8 cellular contexts compared by ENCODE assay signal in genomic region chr1:144560717-144561246, GRCh38. TPM values are rescaled to one million over a fixed set of nuclear protein-coding genes. Genes with fewer than 3 reads are reported as not detected.
A peak's percentile ranks its signal among the peaks of the same experiment; 100 is the strongest.
DNase-seq lines count a peak whose midpoint lies in the region; ATAC-seq and TF ChIP-seq lines count a peak whose summit lies in the region.
"Not testable (repeated sequence)": the region's sequence is repeated elsewhere in the genome, so short reads cannot be mapped to it uniquely, and the experiment has no call there.

No MANE protein-coding gene starts in this region.

- not testable (repeated sequence) for TF ChIP-seq CTCF in GM10266 (IDR thresholded peaks at IDR 0.05; ENCODE audit: control insufficient read depth, insufficient read depth, low read depth, missing control alignments); WERI-Rb-1 (IDR thresholded peaks at IDR 0.05; ENCODE audit: low read depth, low read length); astrocyte of the cerebellum (IDR thresholded peaks at IDR 0.05; ENCODE audit: low read depth, low read length, missing control alignments); left ventricle myocardium inferior (IDR thresholded peaks at IDR 0.05; ENCODE audit: borderline replicate concordance); psoas muscle (IDR thresholded peaks at IDR 0.05)

- peak; percentile 4 for DNase-seq in GM10266 (ENCODE audit: extremely low spot score)
- peak; percentile 25 for DNase-seq in NCI-H1694 (lab: John Stamatoyannopoulos, UW)
- peak; percentile 98 for DNase-seq in WERI-Rb-1
- DNase-seq in astrocyte of the cerebellum (ENCODE audit: low read depth); left ventricle myocardium inferior: not testable (repeated sequence)
- DNase-seq in psoas muscle = peak; percentile 44 to 71

- H3K27me3 ChIP-seq in WERI-Rb-1 (ENCODE audit: insufficient read depth, low read depth, severe bottlenecking); psoas muscle (ENCODE audit: insufficient read depth in 3 of 3, low read length in 2 of 3); thymus (ENCODE audit: control insufficient read depth, insufficient read depth): not testable (repeated sequence)
- H3K27me3 ChIP-seq in left ventricle myocardium inferior (ENCODE audit: low read depth) = peaks cover 22% of the 10 kb centered on the region

- 1 to 2% (median 1%) methylated on average over 15 to 21 of the region's 34 CpGs for WGBS in psoas muscle, 3 donors
- WGBS in thymus = 3% methylated on average over 18 of the region's 34 CpGs

- H3K27ac ChIP-seq in WERI-Rb-1 (peak overlapping the region; percentile 99), left ventricle myocardium inferior (replicated peaks) (peak overlapping the region; percentile 66), psoas muscle (peak overlapping the region; percentile 75), thymus (ENCODE audit: low read depth) (peak overlapping the region; percentile 60)

- ATAC-seq in HG02610 (IDR thresholded peaks at IDR 0.05; ENCODE audit: unreplicated experiment) (peak; percentile 58), psoas muscle (peak; percentile 87 to 93 (median 90))

- not testable (repeated sequence) for H3K9me3 ChIP-seq in WERI-Rb-1 (ENCODE audit: severe bottlenecking); left ventricle myocardium inferior (replicated peaks); psoas muscle; thymus (ENCODE audit: control insufficient read depth)

- not testable (repeated sequence) for H3K36me3 ChIP-seq in WERI-Rb-1; left ventricle myocardium inferior; psoas muscle (ENCODE audit: insufficient read depth in 1 of 2, low read depth in 1 of 2); thymus (ENCODE audit: control insufficient read depth, insufficient read depth)

- in situ Hi-C loops in astrocyte of the cerebellum (cut with HindIII; ENCODE audit: low sequenced_read_pairs) = not testable (repeated sequence)

- intact Hi-C loops in left ventricle myocardium inferior (cut with micrococcal nuclease); psoas muscle (cut with DNase I): not testable (repeated sequence)

- not testable (repeated sequence) for H3K4me1 ChIP-seq in left ventricle myocardium inferior; psoas muscle; thymus (ENCODE audit: control insufficient read depth, insufficient read depth, low read length)

- H3K4me3 ChIP-seq in WERI-Rb-1 (ENCODE audit: low read depth, low read length) (peak overlapping the region; percentile 50), astrocyte of the cerebellum (ENCODE audit: low read depth, low read length) (peak overlapping the region; percentile 21), left ventricle myocardium inferior (peak overlapping the region; percentile 53), psoas muscle (peak overlapping the region; percentile 48)
- not testable (repeated sequence) for H3K4me3 ChIP-seq in thymus (ENCODE audit: low read length)

RNA-seq across cellular contexts. Expression of gene PPIAL4F, which starts 31.9 kb away (rescaled TPM):
- total RNA-seq in left ventricle myocardium inferior (not detected), psoas muscle (not detected)
- polyA plus RNA-seq in psoas muscle (not detected), thymus (not detected)
